1 cellular context compared by ENCODE assay signal in genomic region chr2:69846182-69847067, GRCh38.
TF ChIP-seq lines count a peak whose summit lies in the region.

No MANE protein-coding gene starts in this region.

TF ChIP-seq in HepG2, 621 proteins besides CTCF, POLR2A, EP300 and RAD21:
- TF ChIP-seq BRF2 (CRISPR knock-in tag; IDR thresholded peaks at IDR 0.05) (no peak), CEBPB (IDR thresholded peaks at IDR 0.05; ENCODE audit: borderline replicate concordance, low read depth, low read length) (peak; percentile 16; the same call in 1 of the 2 replicates)
